In genomic region chr5:168592014-168592368, GRCh38 we compare ENCODE assay signal across 16 cellular contexts. TPM values are rescaled to one million over a fixed set of nuclear protein-coding genes. Genes with fewer than 3 reads are reported as not detected.
DNase-seq lines count a peak whose midpoint lies in the region; ATAC-seq, FAIRE-seq and TF ChIP-seq lines count a peak whose summit lies in the region.
"Had no signal": no experiment of that assay in that cellular context is flagged by ENCODE, and none has a peak within 500 bp of the region (broad histone marks: within the 10 kb centered on the region; RNA-seq: fewer than 3 reads in every experiment).

No MANE protein-coding gene starts in this region.

- peak; percentile 6 for DNase-seq in AG04450 (ENCODE audit: low read depth, low spot score)
- DNase-seq in cardiac fibroblast (ENCODE audit: low read depth in 2 of 2): peak; percentile 34 to 76
- peak; percentile 98 for DNase-seq in HepG2 (ENCODE audit: low spot score)
- no peak for DNase-seq in psoas muscle
- no peak for DNase-seq in type B pancreatic cell (ENCODE audit: extremely low spot score, unreplicated experiment)
- DNase-seq: activated CD4-positive, CD25-positive, alpha-beta regulatory T cell treated with anti-CD3 and anti-CD28 coated beads, Interleukin-2, amount 50 U/mL, for 72 hours; activated T-cell treated with anti-CD3 and anti-CD28 coated beads, Interleukin-2, amount 50 U/mL, for 4 hours; amniotic stem cell; effector memory CD4-positive, alpha-beta T cell; MG63; occipital lobe; uterus had no signal

- no peaks in the 10 kb centered on the region for H3K36me3 Mint-ChIP-seq in type B pancreatic cell

- TF ChIP-seq EP300 in HepG2 (IDR thresholded peaks at IDR 0.05; ENCODE audit: low read depth in 2 of 2, low read length in 2 of 2) (peak in 1 of 2 experiments; percentile 95; a peak in 2 of 4 replicates), HepG2 (CRISPR knock-in tag; IDR thresholded peaks at IDR 0.05; ENCODE audit: borderline replicate concordance) (peak; percentile 77; the same call in 1 of the 2 replicates)

- no peaks in the 10 kb centered on the region for H3K9me3 ChIP-seq in AG04450 (ENCODE audit: control insufficient read depth, insufficient read depth, low read length)
- H3K9me3 ChIP-seq in HUES48 (ENCODE audit: control insufficient read depth, insufficient read depth, low read length): no peaks in the 10 kb centered on the region
- no peaks in the 10 kb centered on the region for H3K9me3 ChIP-seq in HepG2 (ENCODE audit: low read length)
- H3K9me3 ChIP-seq in psoas muscle: no peaks in the 10 kb centered on the region
- H3K9me3 ChIP-seq: uterus had no signal

- peaks cover 15% of the 10 kb centered on the region for H3K27me3 Mint-ChIP-seq in type B pancreatic cell

- 5% methylated on average over 1 of the region's 1 CpG for WGBS in HepG2 (ENCODE audit: low lambda C conversion rate)
- WGBS in psoas muscle, 3 donors: 97 to 100% (median 98%) methylated on average over 1 of the region's 1 CpG

- no peaks in the 10 kb centered on the region for H3K9me3 Mint-ChIP-seq in type B pancreatic cell
- H3K9me3 Mint-ChIP-seq: activated T-cell treated with anti-CD3 and anti-CD28 coated beads, Interleukin-2, amount 50 U/mL, for 4 hours; memory B cell had no signal

- H3K9ac ChIP-seq in HUES48 (ENCODE audit: low read depth, low read length) (no peak overlapping the region), HepG2 (ENCODE audit: insufficient read depth, low read depth, low read length) (peak overlapping the region; percentile 73)

- H3K79me2 ChIP-seq in HepG2 (ENCODE audit: insufficient read depth, low read length): no peaks in the 10 kb centered on the region

- TF ChIP-seq CTCF in AG04450 (IDR thresholded peaks at IDR 0.05; ENCODE audit: low read depth, low read length): no peak
- TF ChIP-seq CTCF in cardiac fibroblast (IDR thresholded peaks at IDR 0.05; ENCODE audit: low read depth, low read length): no peak
- no peak for TF ChIP-seq CTCF in HepG2 (CRISPR knock-in tag; IDR thresholded peaks at IDR 0.05)
- TF ChIP-seq CTCF in psoas muscle (IDR thresholded peaks at IDR 0.05): no peak
- no peak for TF ChIP-seq CTCF in type B pancreatic cell (conservative IDR thresholded peaks at IDR 0.05)

- intact Hi-C loops in HepG2 (cut with micrococcal nuclease; ENCODE audit: unreplicated experiment) (loop anchor here (2.0 kb wide), 2 partner anchors 13 to 21 kb away; partner anchors contain the start of gene PANK3), psoas muscle (cut with DNase I) (no loop called here)

- H3K4me2 ChIP-seq in HepG2 (ENCODE audit: low read depth, low read length): peak overlapping the region; percentile 85

- in situ Hi-C loops in HepG2 (cut with HindIII; ENCODE audit: extremely low pct_ligation_motif_present, low pct_unique_long_range_greater_than_20kb): no loop called here

- POLR2A ChIA-PET in AG04450 (lab: Yijun Ruan, JAX): no interaction called here
- POLR2A ChIA-PET in HepG2 (lab: Yijun Ruan, JAX): interaction anchor here (0.6 to 4.8 kb wide), 8 partner anchors 8 to 105 kb away, joined by 3 to 91 read pairs (median 4); partner anchors contain the start of genes PANK3 and RARS1

- no peak overlapping the region for H2AFZ ChIP-seq in HepG2 (ENCODE audit: low read length)

- TF ChIP-seq POLR2A in HepG2 (IDR thresholded peaks at IDR 0.05; ENCODE audit: insufficient read depth in 1 of 2, low read depth in 2 of 2, low read length in 2 of 2): no peak

- H3K4me3 Mint-ChIP-seq in type B pancreatic cell: no peak overlapping the region
- H3K4me3 Mint-ChIP-seq: activated T-cell treated with anti-CD3 and anti-CD28 coated beads, Interleukin-2, amount 50 U/mL, for 4 hours; memory B cell had no signal

- FAIRE-seq in HepG2 (lab: Jason Lieb, UNC): peak; percentile 98

- no peaks in the 10 kb centered on the region for H3K4me1 ChIP-seq in HUES48 (ENCODE audit: control insufficient read depth, insufficient read depth, low read length)
- peaks cover 58% of the 10 kb centered on the region for H3K4me1 ChIP-seq in HepG2 (ENCODE audit: insufficient read depth, low read length)
- no peaks in the 10 kb centered on the region for H3K4me1 ChIP-seq in psoas muscle
- H3K4me1 ChIP-seq: uterus had no signal

- CTCF ChIA-PET in AG04450 (lab: Charles Lee) (no interaction called here), HepG2 (lab: Yijun Ruan, JAX; ENCODE audit: low intra/inter-chr PET ratio, low total read pairs) (no interaction called here)

- no peak overlapping the region for H3K27ac Mint-ChIP-seq in type B pancreatic cell
- H3K27ac Mint-ChIP-seq: memory B cell had no signal

- H3K4me3 ChIP-seq in AG04450 (ENCODE audit: low read depth, low read length): no peak overlapping the region
- no peak overlapping the region for H3K4me3 ChIP-seq in HUES48 (ENCODE audit: low read depth, low read length)
- H3K4me3 ChIP-seq in cardiac fibroblast (replicated peaks in 1 of 2; ENCODE audit: low read depth in 2 of 2, low read length in 2 of 2): no peak overlapping the region
- peak overlapping the region; percentile 26 to 54 (median 30); a peak in 3 of 6 replicates for H3K4me3 ChIP-seq in HepG2 (replicated peaks in 1 of 3; ENCODE audit: insufficient read depth in 1 of 3, low read depth in 2 of 3, low read length in 3 of 3)
- H3K4me3 ChIP-seq in psoas muscle: no peak overlapping the region
- H3K4me3 ChIP-seq: MG63, uterus had no signal

- ATAC-seq in HepG2: peak; percentile 94
- no peak for ATAC-seq in psoas muscle
- no peak for ATAC-seq in GM18517 (IDR thresholded peaks at IDR 0.05; ENCODE audit: unreplicated experiment)
- ATAC-seq in GM18511 (IDR thresholded peaks at IDR 0.05; ENCODE audit: unreplicated experiment): no peak
- ATAC-seq: activated T-cell treated with anti-CD3 and anti-CD28 coated beads, Interleukin-2, amount 50 U/mL, for 4 hours had no signal

- H3K36me3 ChIP-seq in HUES48 (ENCODE audit: control insufficient read depth, insufficient read depth, low read length) (no peaks in the 10 kb centered on the region), HepG2 (replicated peaks in 1 of 2; ENCODE audit: control insufficient read depth in 1 of 2, insufficient read depth in 2 of 2, low read length in 2 of 2) (no peaks in the 10 kb centered on the region), psoas muscle (ENCODE audit: insufficient read depth in 1 of 2, low read depth in 1 of 2) (no peaks in the 10 kb centered on the region)
- H3K36me3 ChIP-seq: MG63, uterus had no signal

- peaks cover 5% of the 10 kb centered on the region for H3K4me1 Mint-ChIP-seq in type B pancreatic cell (ENCODE audit: unreplicated experiment)
- H3K4me1 Mint-ChIP-seq: memory B cell had no signal

- H4K20me1 ChIP-seq in HepG2 (ENCODE audit: insufficient read depth, low read length): no peaks in the 10 kb centered on the region

- no TSS peak for BruUV-seq in HepG2 (replicated peaks; lab: Mats Ljungman, UMichigan)

- H3K27me3 ChIP-seq in AG04450 (ENCODE audit: control insufficient read depth, insufficient read depth, low read length) (peaks cover 9% of the 10 kb centered on the region), HUES48 (ENCODE audit: control insufficient read depth, insufficient read depth, low read length) (peaks cover 5% of the 10 kb centered on the region), HepG2 (ENCODE audit: control insufficient read depth in 1 of 2, insufficient read depth in 2 of 2, low read length in 2 of 2) (no peaks in the 10 kb centered on the region), psoas muscle (ENCODE audit: insufficient read depth in 3 of 3, low read length in 2 of 3) (peaks cover 0 to 15% (median 9%) of the 10 kb centered on the region in 3 donors)
- H3K27me3 ChIP-seq: uterus had no signal

- no peak; the same call in 1 of the 2 replicates for TF ChIP-seq RAD21 in HepG2 (CRISPR knock-in tag; IDR thresholded peaks at IDR 0.05)

- H3K27ac ChIP-seq in AG04450 (ENCODE audit: low read depth, low read length) (no peak overlapping the region), HUES48 (ENCODE audit: low read depth, low read length) (peak overlapping the region; percentile 67), HepG2 (ENCODE audit: extremely low read length, insufficient read depth, low read length) (peak overlapping the region; percentile 93), psoas muscle (no peak overlapping the region)
- H3K27ac ChIP-seq: uterus had no signal

RNA-seq across cellular contexts. Expression of gene PANK3, which starts 12.8 kb away (rescaled TPM):
- polyA plus RNA-seq in AG04450 (2011; rRNA removed) (17.3 and 20.2 TPM in 2 replicates), HepG2 (2011; rRNA removed) (24.0 and 26.9 TPM in 2 replicates), psoas muscle (10 to 100 TPM in 2 of 3 donors, 1 to 10 TPM in 1; 5.6 to 21.0 (median 15.5) TPM)
- polyA minus RNA-seq in AG04450 (2011; rRNA and poly(A)+ RNA removed): 11.2 and 20.9 TPM in 2 replicates
- total RNA-seq in HepG2 (2016; rRNA removed; fragmentation: Illumina TruSeq; extraction: Trizol) (69.5 and 126 TPM in 2 replicates), psoas muscle (10 to 100 TPM; 26.8 to 30.7 (median 29.6) TPM), type B pancreatic cell (ENCODE audit: low replicate concordance) (82.6 and 91.8 TPM in 2 replicates)
- total RNA-seq in HepG2 (2016; cell fraction: cytosol; rRNA removed; fragmentation: Illumina TruSeq; extraction: Trizol; ENCODE audit: low read depth): 47.1 and 75.8 TPM in 2 replicates
- total RNA-seq in HepG2 (2016; cell fraction: insoluble cytoplasmic fraction; rRNA removed; fragmentation: Illumina TruSeq; extraction: Trizol): 71.7 and 113 TPM in 2 replicates
- total RNA-seq in HepG2 (2016; cell fraction: membrane; rRNA removed; fragmentation: Illumina TruSeq; extraction: Trizol): 148 and 184 TPM in 2 replicates
- 45.1 and 60.0 TPM in 2 replicates for total RNA-seq in HepG2 (2016; cell fraction: nucleus; rRNA removed; fragmentation: Illumina TruSeq; extraction: Trizol)
- polyA plus RNA-seq in HepG2 (2011; cell fraction: cytosol; rRNA removed): 7.7 and 15.0 TPM in 2 replicates
- 11.7 and 19.0 TPM in 2 replicates for polyA plus RNA-seq in HepG2 (2011; cell fraction: nucleus; rRNA removed)
- polyA plus RNA-seq in HepG2 (2012): 50.7 and 60.7 TPM in 2 replicates
- polyA plus RNA-seq in HepG2 (2016; cell fraction: cytosol; fragmentation: Illumina TruSeq; extraction: Trizol; ENCODE audit: low read depth): 97.9 and 118 TPM in 2 replicates
- 46.7 and 55.6 TPM in 2 replicates for polyA plus RNA-seq in HepG2 (2016; cell fraction: insoluble cytoplasmic fraction; fragmentation: Illumina TruSeq; extraction: Trizol; ENCODE audit: low read depth)
- 113 and 140 TPM in 2 replicates for polyA plus RNA-seq in HepG2 (2016; cell fraction: membrane; fragmentation: Illumina TruSeq; extraction: Trizol; ENCODE audit: low read depth)
- polyA plus RNA-seq in HepG2 (2016; cell fraction: nucleus; fragmentation: Illumina TruSeq; extraction: Trizol; ENCODE audit: insufficient read depth, low read depth): 41.3 and 43.8 TPM in 2 replicates
- polyA minus RNA-seq in HepG2 (2011; rRNA and poly(A)+ RNA removed; ENCODE audit: low replicate concordance): 10.6 and 17.9 TPM in 2 replicates
- 32.5 and 39.8 TPM in 2 replicates for polyA minus RNA-seq in HepG2 (2011; cell fraction: cytosol; rRNA and poly(A)+ RNA removed)
- polyA minus RNA-seq in HepG2 (2011; cell fraction: nucleus; rRNA and poly(A)+ RNA removed): 60.9 and 70.2 TPM in 2 replicates

Comparison
In these comparisons a context has a peak if more than half of its experiments do, and no peak if none do; other contexts are left out.
1. DNase-seq: peak in AG04450 (single experiment), cardiac fibroblast (2 of 2) and HepG2 (single experiment); none in psoas muscle (0 of 2) and type B pancreatic cell (single experiment).
2. H3K27ac ChIP-seq: peak in HUES48 (single experiment) and HepG2 (single experiment); none in AG04450 (single experiment) and psoas muscle (single experiment).
3. H3K4me3 ChIP-seq: peak in HepG2 (3 of 3); none in AG04450 (single experiment), HUES48 (single experiment), cardiac fibroblast (0 of 2) and psoas muscle (single experiment).